In genomic region chr3:119508172-119508845, GRCh38 we compare ENCODE assay signal across 12 cellular contexts.
DNase-seq lines count a peak whose midpoint lies in the region; ATAC-seq and TF ChIP-seq lines count a peak whose summit lies in the region.
"Had no signal": no experiment of that assay in that cellular context is flagged by ENCODE, and none has a peak within 500 bp of the region (broad histone marks: within the 10 kb centered on the region; RNA-seq: fewer than 3 reads in every experiment).

No MANE protein-coding gene starts in this region.

- peak; percentile 25 for DNase-seq in GM13976 (ENCODE audit: low spot score)
- peak in 1 of 2 experiments; percentile 35 for DNase-seq in HL-60 (ENCODE audit: low read depth in 1 of 2, low spot score in 1 of 2)
- DNase-seq in activated naive CD8-positive, alpha-beta T cell treated with anti-CD3 and anti-CD28 coated beads, Interleukin-2, amount 50 U/mL, for 24 hours = peak; percentile 31
- DNase-seq in NCI-H82 treated with DMSO at 0.1 percent for 48 hours (lab: John Stamatoyannopoulos, UW; ENCODE audit: unreplicated experiment) = no peak
- no peak for DNase-seq in SHP77 treated with DMSO at 0.1 percent for 48 hours (lab: John Stamatoyannopoulos, UW)
- DNase-seq in activated effector memory CD4-positive, alpha-beta T cell treated with anti-CD3 and anti-CD28 coated beads, Interleukin-2, amount 50 U/mL, for 16 hours = no peak
- DNase-seq: activated effector memory CD4-positive, alpha-beta T cell treated with Interleukin-2 at 50 U/mL for 16 hours; DMS53; effector CD4-positive, alpha-beta T cell; small intestine had no signal

- peak overlapping the region; percentile 90 for H3K27ac Mint-ChIP-seq in activated naive CD8-positive, alpha-beta T cell treated with anti-CD3 and anti-CD28 coated beads, Interleukin-2, amount 50 U/mL, for 24 hours

- no peaks in the 10 kb centered on the region for H3K9me3 Mint-ChIP-seq in activated naive CD8-positive, alpha-beta T cell treated with anti-CD3 and anti-CD28 coated beads, Interleukin-2, amount 50 U/mL, for 24 hours

- TF ChIP-seq CTCF in GM13976 (IDR thresholded peaks at IDR 0.05; ENCODE audit: borderline replicate concordance, control extremely low read depth, extremely low read depth, insufficient read depth, missing control alignments) (no peak), HL-60 (IDR thresholded peaks at IDR 0.05; ENCODE audit: insufficient read depth, low read length) (no peak)

- H3K36me3 Mint-ChIP-seq in activated naive CD8-positive, alpha-beta T cell treated with anti-CD3 and anti-CD28 coated beads, Interleukin-2, amount 50 U/mL, for 24 hours (ENCODE audit: low read depth) = peaks cover 61% of the 10 kb centered on the region

- 0 out of 2 replicates have a peak overlapping the region, but pooled peaks have one; percentile 23 for H3K27ac ChIP-seq in HL-60 (replicated peaks)

- ATAC-seq in GM19452 (IDR thresholded peaks at IDR 0.05; ENCODE audit: unreplicated experiment) (peak; percentile 75), HG03469 (IDR thresholded peaks at IDR 0.05; ENCODE audit: unreplicated experiment) (no peak)
- ATAC-seq in activated naive CD8-positive, alpha-beta T cell treated with anti-CD3 and anti-CD28 coated beads, Interleukin-2, amount 50 U/mL, for 24 hours = peak; percentile 93

- H3K27me3 Mint-ChIP-seq in activated naive CD8-positive, alpha-beta T cell treated with anti-CD3 and anti-CD28 coated beads, Interleukin-2, amount 50 U/mL, for 24 hours = no peaks in the 10 kb centered on the region

- peaks cover 42% of the 10 kb centered on the region for H3K4me1 Mint-ChIP-seq in activated naive CD8-positive, alpha-beta T cell treated with anti-CD3 and anti-CD28 coated beads, Interleukin-2, amount 50 U/mL, for 24 hours

- H3K4me3 Mint-ChIP-seq in activated naive CD8-positive, alpha-beta T cell treated with anti-CD3 and anti-CD28 coated beads, Interleukin-2, amount 50 U/mL, for 24 hours = peak overlapping the region; percentile 22

- in situ Hi-C loops in GM13976 (cut with MboI; ENCODE audit: low sequenced_read_pairs, unreplicated experiment) = no loop called here

- no peak overlapping the region for H3K4me3 ChIP-seq in HL-60 (replicated peaks; ENCODE audit: insufficient read depth, low read length)

- no peaks in the 10 kb centered on the region for H3K27me3 ChIP-seq in HL-60 (ENCODE audit: insufficient read depth, poor library complexity, severe bottlenecking)

Comparison
In these comparisons a context has a peak if more than half of its experiments do, and no peak if none do; other contexts are left out.
1. DNase-seq: peak in GM13976 (single experiment) and activated naive CD8-positive, alpha-beta T cell treated with anti-CD3 and anti-CD28 coated beads, Interleukin-2, amount 50 U/mL, for 24 hours (single experiment); none in NCI-H82 treated with DMSO at 0.1 percent for 48 hours (single experiment), SHP77 treated with DMSO at 0.1 percent for 48 hours (single experiment) and activated effector memory CD4-positive, alpha-beta T cell treated with anti-CD3 and anti-CD28 coated beads, Interleukin-2, amount 50 U/mL, for 16 hours (single experiment).